ENCODE assay signal across 5 cellular contexts in the genomic region with DNA sequence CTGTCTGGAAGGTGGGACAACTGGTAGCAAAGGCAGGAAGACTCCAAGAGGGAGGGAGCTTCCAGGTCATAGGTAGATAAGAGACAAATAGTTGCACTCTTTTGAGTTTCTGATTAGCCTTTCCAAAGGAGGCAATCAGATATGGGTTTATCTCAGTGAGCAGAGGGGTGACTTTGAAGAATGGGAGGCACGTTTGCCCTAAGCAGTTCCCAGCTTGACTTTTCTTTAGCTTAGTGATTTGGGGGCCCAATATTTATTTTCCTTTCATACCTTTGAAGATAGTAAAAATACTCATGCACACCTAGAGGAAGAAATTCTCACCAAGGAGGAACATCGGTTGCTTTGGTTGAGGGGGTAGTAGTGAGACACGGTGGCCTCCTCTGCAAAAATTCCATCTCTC.
"Had no signal": no experiment of that assay in that cellular context is flagged by ENCODE, and none has a peak within 500 bp of the region (broad histone marks: within the 10 kb centered on the region; RNA-seq: fewer than 3 reads in every experiment).

No MANE protein-coding gene starts in this region.

- H3K27ac Mint-ChIP-seq: GM23338, H9 had no signal

- H2AFZ ChIP-seq: GM23338 had no signal

- DNase-seq: H9, HCEC 1CT, KG1 had no signal

- ATAC-seq: GM23338, K562 had no signal

- H3K4me2 ChIP-seq: GM23338 had no signal

- H3K4me3 Mint-ChIP-seq: GM23338, H9 had no signal

- H3K4me3 ChIP-seq: GM23338, K562 had no signal
